8 cellular contexts compared by ENCODE assay signal in genomic region chr1:36322786-36323635, GRCh38. TPM values are rescaled to one million over a fixed set of nuclear protein-coding genes. Genes with fewer than 3 reads are reported as not detected.
DNase-seq lines count a peak whose midpoint lies in the region; ATAC-seq and TF ChIP-seq lines count a peak whose summit lies in the region.

No MANE protein-coding gene starts in this region.

- H3K27me3 Mint-ChIP-seq in progenitor cell of endocrine pancreas: peaks cover 26% of the 10 kb centered on the region

- in situ Hi-C loops in GM13976 (cut with MboI; ENCODE audit: low sequenced_read_pairs, unreplicated experiment): no loop called here

- H3K4me1 Mint-ChIP-seq in progenitor cell of endocrine pancreas (ENCODE audit: low read depth): peaks cover 15% of the 10 kb centered on the region

- peak overlapping the region; percentile 66 for H3K4me3 Mint-ChIP-seq in progenitor cell of endocrine pancreas (ENCODE audit: low read depth)

- no peaks in the 10 kb centered on the region for H3K36me3 Mint-ChIP-seq in progenitor cell of endocrine pancreas (ENCODE audit: insufficient read depth)

- peaks cover 0 to 13% (median 0%) of the 10 kb centered on the region in 9 donors for H3K36me3 ChIP-seq in heart right ventricle

- no peaks in the 10 kb centered on the region for H3K9me3 Mint-ChIP-seq in progenitor cell of endocrine pancreas (ENCODE audit: low read depth)

- H3K4me1 ChIP-seq in heart right ventricle: peaks cover 12 to 48% (median 33%) of the 10 kb centered on the region in 9 donors

- TF ChIP-seq CTCF in GM13976 (IDR thresholded peaks at IDR 0.05; ENCODE audit: borderline replicate concordance, control extremely low read depth, extremely low read depth, insufficient read depth, missing control alignments) (no peak), heart right ventricle (IDR thresholded peaks at IDR 0.05) (no peak), progenitor cell of endocrine pancreas (IDR thresholded peaks at IDR 0.05; ENCODE audit: unreplicated experiment) (no peak)

- DNase-seq in GM13976 (ENCODE audit: low spot score): peak; percentile 79
- DNase-seq in Kasumi-1 (lab: John Stamatoyannopoulos, UW): peak; percentile 44 to 51
- DNase-seq in activated gamma-delta T cell (lab: John Stamatoyannopoulos, UW): peak; percentile 39
- peak; percentile 57 to 61 for DNase-seq in heart right ventricle
- DNase-seq in progenitor cell of endocrine pancreas (ENCODE audit: low spot score, unreplicated experiment): no peak
- DNase-seq in cerebellar nuclear complex (lab: John Stamatoyannopoulos, UW): no peak
- no peak for DNase-seq in NCI-H128 (lab: John Stamatoyannopoulos, UW; ENCODE audit: unreplicated experiment)

- no peak overlapping the region for H3K27ac Mint-ChIP-seq in progenitor cell of endocrine pancreas

- no peaks in the 10 kb centered on the region for H3K27me3 ChIP-seq in heart right ventricle

- 7 to 8% methylated on average over 72 to 83 of the region's 83 CpGs for WGBS in heart right ventricle, 2 donors

- peak overlapping the region; percentile 26 to 99 (median 87) for H3K4me3 ChIP-seq in heart right ventricle

- intact Hi-C loops in heart right ventricle (cut with DNase I): loop anchor here in 2 of 10 donors (5.0 kb wide), 2 partner anchors 44 to 64 kb away; partner anchors contain the start of gene STK40 (in 1 of the 2)

- ATAC-seq in heart right ventricle (peak; percentile 17 to 36 (median 20)), HG03342 (IDR thresholded peaks at IDR 0.05; ENCODE audit: unreplicated experiment) (no peak)

- peak overlapping the region; percentile 81 to 97 (median 94) for H3K27ac ChIP-seq in heart right ventricle

- H3K9me3 ChIP-seq in heart right ventricle: no peaks in the 10 kb centered on the region

RNA-seq across cellular contexts. Expression of gene EVA1B, which starts 0.4 kb away (rescaled TPM):
- total RNA-seq in heart right ventricle: 10 to 100 TPM in 3 of 10 donors, 1 to 10 TPM in 7; 4.6 to 16.0 (median 6.8) TPM
- 10 to 100 TPM; 25.2 to 38.9 TPM for polyA plus RNA-seq in heart right ventricle
- 11.8 and 14.1 TPM in 2 replicates for total RNA-seq in progenitor cell of endocrine pancreas

RNA-seq across cellular contexts. Expression of gene SH3D21, which starts 16.8 kb away (rescaled TPM):
- total RNA-seq in heart right ventricle (1 to 10 TPM; 1.1 to 3.3 (median 1.7) TPM), progenitor cell of endocrine pancreas (10.6 and 11.0 TPM in 2 replicates)
- polyA plus RNA-seq in heart right ventricle: 1 to 10 TPM in 1 of 2 donors, under 1 TPM in 1; 0.58 to 4.8 TPM

Comparison
In these comparisons a context has a peak if more than half of its experiments do, and no peak if none do; other contexts are left out.
1. DNase-seq: peak in GM13976 (single experiment), Kasumi-1 (2 of 2), activated gamma-delta T cell (single experiment) and heart right ventricle (2 of 2); none in progenitor cell of endocrine pancreas (single experiment), cerebellar nuclear complex (0 of 2) and NCI-H128 (single experiment).